17 cellular contexts compared by ENCODE assay signal in the genomic region with DNA sequence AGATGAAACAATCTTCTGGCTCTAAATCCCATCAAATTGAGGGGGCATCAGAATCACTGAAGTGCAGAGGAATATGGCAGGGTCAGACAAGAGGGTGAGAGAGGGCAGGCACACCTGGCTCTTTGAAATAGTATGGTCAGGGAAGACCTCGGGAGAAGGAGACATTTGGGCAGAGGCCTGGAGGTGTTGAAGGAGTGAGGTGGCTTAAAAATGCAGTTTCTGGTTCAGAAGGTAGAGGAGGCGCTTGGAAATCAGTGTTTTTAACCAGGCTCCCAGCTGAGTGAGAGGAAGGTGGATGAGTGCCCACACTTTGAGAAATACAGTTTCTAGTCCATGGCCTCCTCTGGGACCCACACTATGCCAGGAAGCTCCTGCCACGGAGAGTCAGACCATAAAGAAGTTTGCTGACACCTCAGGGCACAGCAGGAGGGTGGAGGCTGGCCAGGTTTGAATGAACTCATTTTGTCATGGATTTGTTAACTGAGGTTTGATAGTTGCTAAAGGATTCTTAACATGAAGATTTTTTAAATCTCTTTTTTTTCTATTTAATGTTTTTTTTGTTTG. TPM values are rescaled to one million over a fixed set of nuclear protein-coding genes. Genes with fewer than 3 reads are reported as not detected.
DNase-seq lines count a peak whose midpoint lies in the region; ATAC-seq lines count a peak whose summit lies in the region.
"Had no signal": no experiment of that assay in that cellular context is flagged by ENCODE, and none has a peak within 500 bp of the region (broad histone marks: within the 10 kb centered on the region; RNA-seq: fewer than 3 reads in every experiment).

No MANE protein-coding gene starts in this region.

- ATAC-seq in sciatic nerve (peak; percentile 47), GM19351 (IDR thresholded peaks at IDR 0.05; ENCODE audit: unreplicated experiment) (no peak)
- ATAC-seq: HCT116 had no signal

- H3K27me3 Mint-ChIP-seq in activated T-helper 2 cell treated with anti-CD3 and anti-CD28 coated beads, Interferon-gamma antibody, Interleukin-2, Interleukin-4, amounts not matched to agents 10 μg/mL and 5 μg/mL and 100 μg/mL, durations not matched to agents 14 hours and 24 hours and 36 hours (ENCODE audit: low read depth): peaks cover 12% of the 10 kb centered on the region

- no peak overlapping the region for H3K27ac Mint-ChIP-seq in activated T-helper 2 cell treated with anti-CD3 and anti-CD28 coated beads, Interferon-gamma antibody, Interleukin-2, Interleukin-4, amounts not matched to agents 10 μg/mL and 5 μg/mL and 100 μg/mL, durations not matched to agents 14 hours and 24 hours and 36 hours
- H3K27ac Mint-ChIP-seq: activated CD4-positive, alpha-beta T cell treated with anti-CD3 and anti-CD28 coated beads, Interleukin-2, amount 10 ng/mL, durations not matched to agents 7 days and 5 days; endodermal cell had no signal

- H3K36me3 Mint-ChIP-seq in activated T-helper 2 cell treated with anti-CD3 and anti-CD28 coated beads, Interferon-gamma antibody, Interleukin-2, Interleukin-4, amounts not matched to agents 10 μg/mL and 5 μg/mL and 100 μg/mL, durations not matched to agents 14 hours and 24 hours and 36 hours (ENCODE audit: low read depth): no peaks in the 10 kb centered on the region
- H3K36me3 Mint-ChIP-seq: naive B cell had no signal

- H3K4me3 Mint-ChIP-seq in activated T-helper 2 cell treated with anti-CD3 and anti-CD28 coated beads, Interferon-gamma antibody, Interleukin-2, Interleukin-4, amounts not matched to agents 10 μg/mL and 5 μg/mL and 100 μg/mL, durations not matched to agents 14 hours and 24 hours and 36 hours (ENCODE audit: low read depth): no peak overlapping the region
- H3K4me3 Mint-ChIP-seq: activated CD4-positive, alpha-beta T cell treated with anti-CD3 and anti-CD28 coated beads, Interleukin-2, amount 10 ng/mL, durations not matched to agents 7 days and 5 days; endodermal cell; naive B cell had no signal

- H3K9me3 Mint-ChIP-seq in activated T-helper 2 cell treated with anti-CD3 and anti-CD28 coated beads, Interferon-gamma antibody, Interleukin-2, Interleukin-4, amounts not matched to agents 10 μg/mL and 5 μg/mL and 100 μg/mL, durations not matched to agents 14 hours and 24 hours and 36 hours: no peaks in the 10 kb centered on the region
- H3K9me3 Mint-ChIP-seq: activated CD4-positive, alpha-beta T cell treated with anti-CD3 and anti-CD28 coated beads, Interleukin-2, amount 10 ng/mL, durations not matched to agents 7 days and 5 days; endodermal cell; naive B cell had no signal

- intact Hi-C loops in sciatic nerve (cut with DNase I): no loop called here
- intact Hi-C loops in activated T-helper 2 cell treated with anti-CD3 and anti-CD28 coated beads, Interferon-gamma antibody, Interleukin-2, Interleukin-4, amounts not matched to agents 10 μg/mL and 5 μg/mL and 100 μg/mL, durations not matched to agents 14 hours and 24 hours and 36 hours (cut with micrococcal nuclease): no loop called here

- in situ Hi-C loops in G401 (cut with HindIII; ENCODE audit: low sequenced_read_pairs): no loop called here

- DNase-seq in G401 (ENCODE audit: low spot score) (peak; percentile 27), NCI-H446 (lab: John Stamatoyannopoulos, UW) (peak; percentile 34 to 56), fibroblast of gingiva (ENCODE audit: low read depth) (peak; percentile 81), sciatic nerve (ENCODE audit: low spot score) (no peak), globus pallidus (ENCODE audit: low spot score) (no peak), RKO (ENCODE audit: low spot score) (no peak)
- DNase-seq in activated T-helper 2 cell treated with anti-CD3 and anti-CD28 coated beads, Interferon-gamma antibody, Interleukin-2, Interleukin-4, amounts not matched to agents 10 μg/mL and 5 μg/mL and 100 μg/mL, durations not matched to agents 14 hours and 24 hours and 36 hours (ENCODE audit: low spot score): no peak
- DNase-seq: activated CD4-positive, alpha-beta T cell treated with anti-CD3 and anti-CD28 coated beads, Interleukin-2, amount 10 ng/mL, durations not matched to agents 7 days and 5 days; anterior cingulate cortex; endodermal cell; glutamatergic neuron; MM.1S; naive B cell; NCI-H2171; T-helper 2 cell had no signal

- peaks cover 20% of the 10 kb centered on the region for H3K4me1 Mint-ChIP-seq in activated T-helper 2 cell treated with anti-CD3 and anti-CD28 coated beads, Interferon-gamma antibody, Interleukin-2, Interleukin-4, amounts not matched to agents 10 μg/mL and 5 μg/mL and 100 μg/mL, durations not matched to agents 14 hours and 24 hours and 36 hours (ENCODE audit: low read depth)

RNA-seq across cellular contexts. Expression of a gene that starts 20.1 kb away (rescaled TPM):
- total RNA-seq in G401 (2014; rRNA removed; shearing (Covaris generic)): not detected in 2 replicates
- 125 TPM for total RNA-seq in sciatic nerve
- total RNA-seq in activated T-helper 2 cell treated with anti-CD3 and anti-CD28 coated beads, Interferon-gamma antibody, Interleukin-2, Interleukin-4, amounts not matched to agents 10 μg/mL and 5 μg/mL and 100 μg/mL, durations not matched to agents 14 hours and 24 hours and 36 hours: 0.14 and 0.37 TPM in 2 replicates

RNA-seq across cellular contexts. Expression of a gene that starts 59.4 kb away (rescaled TPM):
- total RNA-seq in G401 (2014; rRNA removed; shearing (Covaris generic)): 98.2 and 166 TPM in 2 replicates
- total RNA-seq in sciatic nerve: 110 TPM
- 192 and 212 TPM in 2 replicates for total RNA-seq in activated T-helper 2 cell treated with anti-CD3 and anti-CD28 coated beads, Interferon-gamma antibody, Interleukin-2, Interleukin-4, amounts not matched to agents 10 μg/mL and 5 μg/mL and 100 μg/mL, durations not matched to agents 14 hours and 24 hours and 36 hours

Comparison
In these comparisons a context has a peak if more than half of its experiments do, and no peak if none do; other contexts are left out.
1. DNase-seq: peak in G401 (single experiment), NCI-H446 (2 of 2) and fibroblast of gingiva (single experiment); none in sciatic nerve (single experiment), globus pallidus (single experiment), RKO (single experiment) and activated T-helper 2 cell treated with anti-CD3 and anti-CD28 coated beads, Interferon-gamma antibody, Interleukin-2, Interleukin-4, amounts not matched to agents 10 μg/mL and 5 μg/mL and 100 μg/mL, durations not matched to agents 14 hours and 24 hours and 36 hours (single experiment).
2. RNA of a gene that starts 20.1 kb away (total RNA-seq): 125 TPM in sciatic nerve (single experiment); 0.14 to 0.37 TPM in activated T-helper 2 cell treated with anti-CD3 and anti-CD28 coated beads, Interferon-gamma antibody, Interleukin-2, Interleukin-4, amounts not matched to agents 10 μg/mL and 5 μg/mL and 100 μg/mL, durations not matched to agents 14 hours and 24 hours and 36 hours and not detected in G401; every median in the first group is over 10 times any median in the second.